Comparison of ENCODE assay signal across 9 cellular contexts in the genomic region with DNA sequence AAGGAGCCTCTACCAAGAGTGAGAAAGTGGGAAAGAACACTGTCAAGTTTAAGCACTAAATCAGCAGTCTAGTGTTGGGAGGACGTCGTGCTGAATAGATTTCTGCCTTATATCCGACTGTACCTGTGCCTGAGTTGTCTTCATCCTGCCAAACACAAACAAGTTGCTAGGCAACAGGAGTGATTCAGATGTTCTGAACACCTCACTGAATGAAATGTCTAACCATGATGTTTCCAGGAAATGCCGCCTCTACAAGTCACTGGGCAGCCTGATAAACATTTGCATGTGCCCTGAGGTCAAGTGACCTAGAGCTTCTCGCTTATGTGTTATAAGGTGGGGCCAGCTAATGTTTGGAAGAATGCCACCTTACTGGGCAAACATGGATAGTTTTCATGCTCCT. TPM values are rescaled to one million over a fixed set of nuclear protein-coding genes. Genes with fewer than 3 reads are reported as not detected.
A peak's percentile ranks its signal among the peaks of the same experiment; 100 is the strongest.
DNase-seq lines count a peak whose midpoint lies in the region; ATAC-seq and TF ChIP-seq lines count a peak whose summit lies in the region.
"Had no signal": no experiment of that assay in that cellular context is flagged by ENCODE, and none has a peak within 500 bp of the region (broad histone marks: within the 10 kb centered on the region; RNA-seq: fewer than 3 reads in every experiment).

No MANE protein-coding gene starts in this region.

- H2AK9ac ChIP-seq in IMR-90 (replicated peaks; ENCODE audit: low read depth, low read length, poor library complexity): peak overlapping the region; percentile 11

- H4K20me1 ChIP-seq in IMR-90 (ENCODE audit: insufficient read depth, low read length): no peaks in the 10 kb centered on the region

- DNase-seq in Daoy (ENCODE audit: low read depth): peak; percentile 53
- DNase-seq in IMR-90: peak; percentile 63
- DNase-seq in astrocyte of the hippocampus (ENCODE audit: low read depth, low spot score): peak; percentile 79
- no peak for DNase-seq in A673 (ENCODE audit: low spot score)
- DNase-seq in medulla oblongata (ENCODE audit: extremely low spot score): no peak
- DNase-seq in midbrain (lab: John Stamatoyannopoulos, UW): no peak
- DNase-seq in occipital lobe (lab: John Stamatoyannopoulos, UW): no peak

- no peak for TF ChIP-seq RAD21 in IMR-90 (IDR thresholded peaks at IDR 0.05; ENCODE audit: low read length)
- TF ChIP-seq RAD21 in liver (IDR thresholded peaks at IDR 0.05): no peak

- no peak overlapping the region for H2BK120ac ChIP-seq in IMR-90 (ENCODE audit: low read depth, low read length)

- POLR2A ChIA-PET in IMR-90 (lab: Charles Lee; ENCODE audit: unreplicated experiment) (no interaction called here), A673 (lab: Charles Lee; ENCODE audit: low non-redundant PET) (no interaction called here)

- H3K4me2 ChIP-seq in IMR-90 (ENCODE audit: low read depth, low read length): no peak overlapping the region
- H3K4me2 ChIP-seq: KMS-11 had no signal

- no peak overlapping the region for H4K91ac ChIP-seq in IMR-90 (ENCODE audit: insufficient read depth, low read depth, low read length)

- CTCF ChIA-PET in IMR-90 (lab: Yijun Ruan, JAX): interaction anchor here (1.5 kb wide), 1 partner anchor 54 kb away, joined by 3 read pairs; no protein-coding TSS in a partner anchor
- CTCF ChIA-PET in A673 (lab: Charles Lee): no interaction called here

- H3K36me3 ChIP-seq in IMR-90 (ENCODE audit: control insufficient read depth, insufficient read depth, low read length): no peaks in the 10 kb centered on the region
- peaks cover 0 to 9% (median under 1%) of the 10 kb centered on the region in 4 donors for H3K36me3 ChIP-seq in liver (ENCODE audit: control insufficient read depth in 4 of 4, insufficient read depth in 3 of 4, low read depth in 1 of 4, low read length in 3 of 4)
- H3K36me3 ChIP-seq in A673 (ENCODE audit: insufficient read depth, low read length, poor library complexity, severe bottlenecking): no peaks in the 10 kb centered on the region

- dilution Hi-C loops in IMR-90 (cut with HindIII; ENCODE audit: low sequenced_read_pairs, unreplicated experiment): no loop called here

- H3K18ac ChIP-seq in IMR-90 (ENCODE audit: low read depth, low read length): no peak overlapping the region

- no peak overlapping the region for H3K56ac ChIP-seq in IMR-90 (ENCODE audit: extremely low read depth, insufficient read depth, low read length)

- no peaks in the 10 kb centered on the region for H3K9me3 ChIP-seq in IMR-90 (ENCODE audit: control insufficient read depth, insufficient read depth, low read length)
- no peaks in the 10 kb centered on the region for H3K9me3 ChIP-seq in liver (ENCODE audit: control insufficient read depth in 4 of 4, low read length in 3 of 4)
- H3K9me3 ChIP-seq in A673 (ENCODE audit: low read depth, low read length, poor library complexity, severe bottlenecking): no peaks in the 10 kb centered on the region

- H3K27ac ChIP-seq in IMR-90 (ENCODE audit: insufficient read depth, low read length) (no peak overlapping the region), liver (ENCODE audit: low read depth in 1 of 2, low read length in 2 of 2) (peak overlapping the region in 1 of 2 donors; percentile 46), A673 (ENCODE audit: low read depth, low read length, poor library complexity, severe bottlenecking) (no peak overlapping the region)
- H3K27ac ChIP-seq: KMS-11 had no signal

- in situ Hi-C loops in IMR-90 (cut with MboI; ENCODE audit: low sequenced_read_pairs): no loop called here

- H3K4me1 ChIP-seq in IMR-90 (ENCODE audit: control insufficient read depth, insufficient read depth, low read length): peaks cover 5% of the 10 kb centered on the region
- H3K4me1 ChIP-seq in liver (ENCODE audit: control insufficient read depth in 4 of 4, insufficient read depth in 4 of 4, low read length in 3 of 4): peaks cover 0 to 7% (median 2%) of the 10 kb centered on the region in 4 donors
- no peaks in the 10 kb centered on the region for H3K4me1 ChIP-seq in A673 (ENCODE audit: insufficient read depth, low read length, poor library complexity, severe bottlenecking)

- no peaks in the 10 kb centered on the region; a peak in 1 of 4 replicates for H3K79me1 ChIP-seq in IMR-90 (ENCODE audit: low read depth in 1 of 2, low read length in 2 of 2)

- WGBS in IMR-90 (ENCODE audit: extremely low coverage in 2 of 2, insufficient read length in 1 of 2), 2 experiments: 90% methylated on average over 2 of the region's 5 CpGs; no CpG with 5 or more reads in 1 of the 2 experiments
- 69% methylated on average over 5 of the region's 5 CpGs for WGBS in liver

- no peak overlapping the region for H3K9ac ChIP-seq in IMR-90 (ENCODE audit: low read depth, low read length)
- no peak overlapping the region for H3K9ac ChIP-seq in liver (ENCODE audit: low read depth in 1 of 2, low read length in 2 of 2)
- H3K9ac ChIP-seq: KMS-11 had no signal

- TF ChIP-seq CTCF in IMR-90 (conservative IDR thresholded peaks at IDR 0.05; ENCODE audit: low read depth, low read length) (no peak), liver (IDR thresholded peaks at IDR 0.05; ENCODE audit: low read depth, low read length, missing input control) (no peak), A673 (conservative IDR thresholded peaks at IDR 0.05; ENCODE audit: low read depth, low read length) (no peak)

- BruUV-seq in IMR-90 (replicated peaks; lab: Mats Ljungman, UMichigan): no TSS peak
- BruUV-seq in A673 (replicated peaks; lab: Mats Ljungman, UMichigan): no TSS peak

- H3K4me3 ChIP-seq in IMR-90 (ENCODE audit: insufficient read depth, low read depth, low read length) (no peak overlapping the region), liver (ENCODE audit: low read depth in 1 of 3, low read length in 3 of 3) (no peak overlapping the region), A673 (ENCODE audit: low read depth, low read length, poor library complexity, severe bottlenecking) (no peak overlapping the region)

- H2AFZ ChIP-seq in IMR-90 (replicated peaks; ENCODE audit: low read length, poor library complexity): no peak overlapping the region

- no peak overlapping the region for H4K5ac ChIP-seq in IMR-90 (ENCODE audit: low read depth, low read length)

- no peak for ATAC-seq in IMR-90 (ENCODE audit: low read depth)

- H3K4ac ChIP-seq in IMR-90 (ENCODE audit: low read depth, low read length): no peak overlapping the region

- H3K27me3 ChIP-seq in IMR-90 (ENCODE audit: control insufficient read depth, insufficient read depth, low read length) (no peaks in the 10 kb centered on the region), liver (ENCODE audit: control insufficient read depth in 4 of 4, insufficient read depth in 4 of 4, low read length in 3 of 4) (no peaks in the 10 kb centered on the region), A673 (replicated peaks; ENCODE audit: insufficient read depth, low read depth, low read length, poor library complexity) (no peaks in the 10 kb centered on the region)

- no peak overlapping the region for H2BK20ac ChIP-seq in IMR-90 (ENCODE audit: low read depth, low read length)

- no peak overlapping the region for H4K8ac ChIP-seq in IMR-90 (ENCODE audit: low read depth in 2 of 2, low read length in 2 of 2)

- H2AK5ac ChIP-seq in IMR-90 (ENCODE audit: low read depth, low read length): no peak overlapping the region

- no peaks in the 10 kb centered on the region; the same call in 1 of the 2 replicates for H3K9me1 ChIP-seq in IMR-90 (ENCODE audit: insufficient read depth, low read length)

- no peak overlapping the region for H2BK5ac ChIP-seq in IMR-90 (ENCODE audit: low read depth, low read length, poor library complexity, severe bottlenecking)

- H3K14ac ChIP-seq in IMR-90 (replicated peaks; ENCODE audit: low read depth, low read length): 0 out of 2 replicates have a peak overlapping the region, but pooled peaks have one; percentile 25

- H2BK15ac ChIP-seq in IMR-90 (ENCODE audit: low read depth, low read length): no peak overlapping the region

- H3K23ac ChIP-seq in IMR-90 (ENCODE audit: low read depth, low read length): peak overlapping the region; percentile 11; the same call in 1 of the 2 replicates

- no peak for TF ChIP-seq POLR2A in IMR-90 (IDR thresholded peaks at IDR 0.05; ENCODE audit: low read depth, low read length)

- intact Hi-C loops in IMR-90 (cut with micrococcal nuclease): no loop called here
- intact Hi-C loops in A673 (cut with micrococcal nuclease; ENCODE audit: unreplicated experiment): no loop called here

TF ChIP-seq in IMR-90, 13 proteins besides CTCF, POLR2A, EP300 and RAD21:
- TF ChIP-seq CEBPB (IDR thresholded peaks at IDR 0.05; ENCODE audit: low read depth, low read length) (no peak), BHLHE40 (IDR thresholded peaks at IDR 0.05; ENCODE audit: low read depth, low read length) (peak; percentile 14; the same call in 1 of the 2 replicates)

TF ChIP-seq in liver, 16 proteins besides CTCF, POLR2A, EP300 and RAD21:
- no peak for TF ChIP-seq TAF1 (conservative IDR thresholded peaks at IDR 0.05)
- TF ChIP-seq, protein P1, sequence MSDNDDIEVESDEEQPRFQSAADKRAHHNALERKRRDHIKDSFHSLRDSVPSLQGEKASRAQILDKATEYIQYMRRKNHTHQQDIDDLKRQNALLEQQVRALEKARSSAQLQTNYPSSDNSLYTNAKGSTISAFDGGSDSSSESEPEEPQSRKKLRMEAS (IDR thresholded peaks at IDR 0.05): peak; percentile 50
- TF ChIP-seq GABPA (IDR thresholded peaks at IDR 0.05 in 1 of 2, conservative IDR thresholded peaks at IDR 0.05 in 1 of 2): no peak
- TF ChIP-seq RXRA (IDR thresholded peaks at IDR 0.05): peak in 1 of 2 donors; percentile 11
- peak; percentile 11 for TF ChIP-seq SP1 (IDR thresholded peaks at IDR 0.05)

RNA-seq across cellular contexts. Expression of gene SGMS2, which starts 37.9 kb away (rescaled TPM):
- 19.6 and 22.3 TPM in 2 replicates for total RNA-seq in Daoy (2014; rRNA removed; shearing (Covaris generic))
- total RNA-seq in IMR-90 (2012; rRNA removed): 37.5 and 57.5 TPM in 2 replicates
- 13.4 and 16.5 TPM in 2 replicates for polyA plus RNA-seq in IMR-90 (2012; rRNA removed)
- 5.0 and 14.9 TPM in 2 replicates for polyA plus RNA-seq in IMR-90 (2012; cell fraction: cytosol; rRNA removed)
- 10.2 and 11.3 TPM in 2 replicates for polyA plus RNA-seq in IMR-90 (2012; cell fraction: nucleus; rRNA removed; ENCODE audit: low replicate concordance)
- 10 to 100 TPM; 13.1 to 41.7 TPM for total RNA-seq in liver
- 10 to 100 TPM in 1 of 2 donors, 1 to 10 TPM in 1; 7.3 to 15.2 TPM for polyA plus RNA-seq in liver
- 3.9 and 4.3 TPM in 2 replicates for total RNA-seq in A673 (2021)
- 0.94 TPM for total RNA-seq in occipital lobe

Comparison
In these comparisons a context has a peak if more than half of its experiments do, and no peak if none do; other contexts are left out.
1. DNase-seq: peak in Daoy (single experiment), IMR-90 (single experiment) and astrocyte of the hippocampus (single experiment); none in A673 (single experiment), medulla oblongata (single experiment), midbrain (single experiment) and occipital lobe (single experiment).